In the genomic region with DNA sequence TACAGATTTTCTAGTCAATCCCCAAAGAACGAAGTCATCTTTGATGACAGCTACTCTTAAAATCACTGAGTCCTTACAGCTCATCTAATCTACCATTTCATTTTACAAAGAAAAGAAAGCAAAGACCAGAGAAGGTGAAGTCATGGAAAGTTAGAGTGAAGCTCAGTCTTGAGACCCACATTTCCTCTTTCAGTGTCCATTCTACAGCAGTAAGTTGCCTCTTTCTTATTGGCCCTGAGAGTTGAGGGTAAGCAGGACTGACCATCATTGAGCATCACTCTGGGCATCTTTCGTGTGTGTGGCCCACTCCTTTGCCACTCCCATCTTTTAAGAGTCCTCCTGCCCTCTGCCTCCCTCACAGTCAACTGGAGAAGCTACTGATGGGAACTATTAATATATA, we compare ENCODE assay signal across 31 cellular contexts.
"Had no signal": no experiment of that assay in that cellular context is flagged by ENCODE, and none has a peak within 500 bp of the region (broad histone marks: within the 10 kb centered on the region; RNA-seq: fewer than 3 reads in every experiment).

No MANE protein-coding gene starts in this region.

- ATAC-seq: activated CD8-positive, alpha-beta memory T cell treated with anti-CD3 and anti-CD28 coated beads, Interleukin-2, amount 10 ng/mL, durations not matched to agents 7 days and 5 days; activated CD8-positive, alpha-beta T cell treated with anti-CD3 and anti-CD28 coated beads, Interleukin-2, amount 10 ng/mL, durations not matched to agents 7 days and 5 days; activated naive CD8-positive, alpha-beta T cell treated with anti-CD3 and anti-CD28 coated beads, Interleukin-2, amount 50 U/mL, for 24 hours had no signal

- H3K4me3 Mint-ChIP-seq: activated B cell treated with CpG ODN at 0.5 μM for 24 hours; activated CD4-positive, alpha-beta memory T cell treated with anti-CD3 and anti-CD28 coated beads, Interleukin-2, amount 10 ng/mL, durations not matched to agents 7 days and 5 days; activated CD4-positive, alpha-beta T cell treated with anti-CD3 and anti-CD28 coated beads, Interleukin-2, amount 10 ng/mL, durations not matched to agents 7 days and 5 days; activated CD8-positive, alpha-beta memory T cell treated with anti-CD3 and anti-CD28 coated beads, Interleukin-2, amount 10 ng/mL, durations not matched to agents 7 days and 5 days; activated CD8-positive, alpha-beta T cell treated with anti-CD3 and anti-CD28 coated beads, Interleukin-2, amount 10 ng/mL, durations not matched to agents 7 days and 5 days; activated naive CD4-positive, alpha-beta T cell treated with anti-CD3 and anti-CD28 coated beads, Interleukin-2, amount 10 ng/mL, durations not matched to agents 7 days and 5 days; activated naive CD4-positive, alpha-beta T cell treated with anti-CD3 and anti-CD28 coated beads, Interleukin-2, amount 50 U/mL, for 24 hours; activated naive CD8-positive, alpha-beta T cell; activated naive CD8-positive, alpha-beta T cell treated with anti-CD3 and anti-CD28 coated beads, Interleukin-2, amount 10 ng/mL, durations not matched to agents 7 days and 5 days; activated naive CD8-positive, alpha-beta T cell treated with anti-CD3 and anti-CD28 coated beads, Interleukin-2, amount 50 U/mL, for 24 hours; activated T-cell treated with anti-CD3 and anti-CD28 coated beads, Interleukin-2, amount 50 U/mL, for 24 hours; brain; central memory CD8-positive, alpha-beta T cell; T-helper 1 cell treated with Interleukin-12 subunit alpha and Interleukin-12 subunit beta and Interleukin-4 antibody, amounts not matched to agents 30 μg/mL and 1 μg/mL, for 36 hours; T-helper 2 cell treated with Interferon-gamma antibody and Interleukin-4, amounts not matched to agents 5 μg/mL and 100 μg/mL, for 36 hours had no signal

- H3K27ac Mint-ChIP-seq: activated B cell treated with CpG ODN at 0.5 μM for 24 hours; activated CD4-positive, alpha-beta memory T cell treated with anti-CD3 and anti-CD28 coated beads, Interleukin-2, amount 10 ng/mL, durations not matched to agents 7 days and 5 days; activated CD4-positive, alpha-beta T cell treated with anti-CD3 and anti-CD28 coated beads, Interleukin-2, amount 10 ng/mL, durations not matched to agents 7 days and 5 days; activated CD8-positive, alpha-beta memory T cell treated with anti-CD3 and anti-CD28 coated beads, Interleukin-2, amount 10 ng/mL, durations not matched to agents 7 days and 5 days; activated CD8-positive, alpha-beta T cell treated with anti-CD3 and anti-CD28 coated beads, Interleukin-2, amount 10 ng/mL, durations not matched to agents 7 days and 5 days; activated naive CD4-positive, alpha-beta T cell treated with anti-CD3 and anti-CD28 coated beads, Interleukin-2, amount 10 ng/mL, durations not matched to agents 7 days and 5 days; activated naive CD4-positive, alpha-beta T cell treated with anti-CD3 and anti-CD28 coated beads, Interleukin-2, amount 50 U/mL, for 24 hours; activated naive CD8-positive, alpha-beta T cell; activated naive CD8-positive, alpha-beta T cell treated with anti-CD3 and anti-CD28 coated beads, Interleukin-2, amount 10 ng/mL, durations not matched to agents 7 days and 5 days; activated naive CD8-positive, alpha-beta T cell treated with anti-CD3 and anti-CD28 coated beads, Interleukin-2, amount 50 U/mL, for 24 hours; activated T-cell treated with anti-CD3 and anti-CD28 coated beads, Interleukin-2, amount 50 U/mL, for 24 hours; activated T-helper 2 cell treated with anti-CD3 and anti-CD28 coated beads, Interferon-gamma antibody, Interleukin-2, Interleukin-4, amounts not matched to agents 10 μg/mL and 5 μg/mL and 100 μg/mL, durations not matched to agents 14 hours and 24 hours and 36 hours; brain; T-helper 1 cell treated with Interleukin-12 subunit alpha and Interleukin-12 subunit beta and Interleukin-4 antibody, amounts not matched to agents 30 μg/mL and 1 μg/mL, for 36 hours; T-helper 2 cell treated with Interferon-gamma antibody and Interleukin-4, amounts not matched to agents 5 μg/mL and 100 μg/mL, for 36 hours had no signal

- DNase-seq: activated B cell treated with CpG ODN at 0.5 μM for 24 hours; activated CD4-positive, alpha-beta memory T cell treated with anti-CD3 and anti-CD28 coated beads, Interleukin-2, amount 10 ng/mL, durations not matched to agents 7 days and 5 days; activated CD4-positive, alpha-beta T cell treated with anti-CD3 and anti-CD28 coated beads for 4 hours; activated CD4-positive, alpha-beta T cell treated with anti-CD3 and anti-CD28 coated beads, Interleukin-2, amount 10 ng/mL, durations not matched to agents 7 days and 5 days; activated CD4-positive, alpha-beta T cell treated with anti-CD3 and anti-CD28 coated beads, Interleukin-2, amount 50 U/mL, for 48 hours; activated CD4-positive, CD25-positive, alpha-beta regulatory T cell treated with anti-CD3 and anti-CD28 coated beads, Interleukin-2, amount 50 U/mL, for 72 hours; activated CD8-positive, alpha-beta memory T cell treated with anti-CD3 and anti-CD28 coated beads for 24 hours; activated CD8-positive, alpha-beta memory T cell treated with anti-CD3 and anti-CD28 coated beads, Interleukin-2, amount 10 ng/mL, durations not matched to agents 7 days and 5 days; activated CD8-positive, alpha-beta memory T cell treated with anti-CD3 and anti-CD28 coated beads, Interleukin-2, amount 50 U/mL, for 48 hours; activated CD8-positive, alpha-beta T cell treated with anti-CD3 and anti-CD28 coated beads, Interleukin-2, amount 10 ng/mL, durations not matched to agents 7 days and 5 days; activated effector memory CD4-positive, alpha-beta T cell treated with Interleukin-2 at 50 U/mL for 16 hours; activated gamma-delta T cell; activated naive CD4-positive, alpha-beta T cell treated with anti-CD3 and anti-CD28 coated beads, Interleukin-2, amount 10 ng/mL, durations not matched to agents 7 days and 5 days; activated naive CD4-positive, alpha-beta T cell treated with Interleukin-2 at 50 U/mL for 16 hours; activated naive CD8-positive, alpha-beta T cell treated with anti-CD3 and anti-CD28 coated beads, Interleukin-2, amount 10 ng/mL, durations not matched to agents 7 days and 5 days; activated naive CD8-positive, alpha-beta T cell treated with anti-CD3 and anti-CD28 coated beads, Interleukin-2, amount 50 U/mL, for 24 hours; activated T-cell treated with anti-CD3 and anti-CD28 coated beads, Interleukin-2, amount 50 U/mL, for 24 hours; activated T-cell treated with anti-CD3 and anti-CD28 coated beads, Interleukin-2, amount 50 U/mL, for 48 hours; amygdala; anterior cingulate cortex; caudate nucleus; cerebellar nuclear complex; T-helper 2 cell; T-helper 9 cell had no signal

- H3K9me3 Mint-ChIP-seq: activated B cell treated with CpG ODN at 0.5 μM for 24 hours; activated CD4-positive, alpha-beta memory T cell treated with anti-CD3 and anti-CD28 coated beads, Interleukin-2, amount 10 ng/mL, durations not matched to agents 7 days and 5 days; activated CD4-positive, alpha-beta T cell treated with anti-CD3 and anti-CD28 coated beads, Interleukin-2, amount 10 ng/mL, durations not matched to agents 7 days and 5 days; activated naive CD4-positive, alpha-beta T cell treated with anti-CD3 and anti-CD28 coated beads, Interleukin-2, amount 10 ng/mL, durations not matched to agents 7 days and 5 days; activated naive CD4-positive, alpha-beta T cell treated with anti-CD3 and anti-CD28 coated beads, Interleukin-2, amount 50 U/mL, for 24 hours; activated naive CD8-positive, alpha-beta T cell treated with anti-CD3 and anti-CD28 coated beads, Interleukin-2, amount 10 ng/mL, durations not matched to agents 7 days and 5 days; activated naive CD8-positive, alpha-beta T cell treated with anti-CD3 and anti-CD28 coated beads, Interleukin-2, amount 50 U/mL, for 24 hours; activated T-cell treated with anti-CD3 and anti-CD28 coated beads, Interleukin-2, amount 50 U/mL, for 24 hours; activated T-helper 2 cell treated with anti-CD3 and anti-CD28 coated beads, Interferon-gamma antibody, Interleukin-2, Interleukin-4, amounts not matched to agents 10 μg/mL and 5 μg/mL and 100 μg/mL, durations not matched to agents 14 hours and 24 hours and 36 hours; central memory CD8-positive, alpha-beta T cell; T-helper 1 cell treated with Interleukin-12 subunit alpha and Interleukin-12 subunit beta and Interleukin-4 antibody, amounts not matched to agents 30 μg/mL and 1 μg/mL, for 36 hours; T-helper 2 cell treated with Interferon-gamma antibody and Interleukin-4, amounts not matched to agents 5 μg/mL and 100 μg/mL, for 36 hours had no signal

- H3K36me3 Mint-ChIP-seq: activated CD8-positive, alpha-beta memory T cell treated with anti-CD3 and anti-CD28 coated beads, Interleukin-2, amount 10 ng/mL, durations not matched to agents 7 days and 5 days; activated naive CD4-positive, alpha-beta T cell treated with anti-CD3 and anti-CD28 coated beads, Interleukin-2, amount 10 ng/mL, durations not matched to agents 7 days and 5 days; activated naive CD4-positive, alpha-beta T cell treated with anti-CD3 and anti-CD28 coated beads, Interleukin-2, amount 50 U/mL, for 24 hours; activated naive CD8-positive, alpha-beta T cell; activated naive CD8-positive, alpha-beta T cell treated with anti-CD3 and anti-CD28 coated beads, Interleukin-2, amount 10 ng/mL, durations not matched to agents 7 days and 5 days; brain had no signal

- H3K4me1 Mint-ChIP-seq: activated CD4-positive, alpha-beta memory T cell treated with anti-CD3 and anti-CD28 coated beads, Interleukin-2, amount 10 ng/mL, durations not matched to agents 7 days and 5 days; activated CD4-positive, alpha-beta T cell treated with anti-CD3 and anti-CD28 coated beads, Interleukin-2, amount 10 ng/mL, durations not matched to agents 7 days and 5 days; activated naive CD4-positive, alpha-beta T cell treated with anti-CD3 and anti-CD28 coated beads, Interleukin-2, amount 10 ng/mL, durations not matched to agents 7 days and 5 days; activated naive CD4-positive, alpha-beta T cell treated with anti-CD3 and anti-CD28 coated beads, Interleukin-2, amount 50 U/mL, for 24 hours; activated naive CD8-positive, alpha-beta T cell treated with anti-CD3 and anti-CD28 coated beads, Interleukin-2, amount 50 U/mL, for 24 hours; central memory CD8-positive, alpha-beta T cell had no signal

- H3K27me3 Mint-ChIP-seq: activated B cell treated with CpG ODN at 0.5 μM for 24 hours had no signal
